In the genomic region with DNA sequence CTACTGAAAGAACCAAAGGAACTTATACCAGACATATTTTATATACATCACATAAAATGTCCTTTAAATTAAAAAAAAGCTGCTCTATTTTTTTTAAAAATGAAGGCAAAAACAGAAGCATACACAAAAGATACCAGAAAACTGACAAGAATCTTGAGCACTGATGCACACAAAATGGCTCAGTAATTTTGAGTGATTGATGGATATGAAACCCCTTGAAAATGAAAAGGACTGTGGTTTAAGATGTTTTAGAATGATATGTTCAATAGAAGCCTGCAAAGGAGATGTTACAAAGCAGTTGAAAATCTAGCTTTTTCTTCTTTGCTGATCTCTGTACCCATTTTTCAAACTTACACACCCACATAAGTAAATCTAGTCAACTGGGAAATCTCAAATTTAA, we compare ENCODE assay signal across 2 cellular contexts.
TF ChIP-seq lines count a peak whose summit lies in the region.

No MANE protein-coding gene starts in this region.

TF ChIP-seq in HEK293, 187 proteins besides CTCF, POLR2A, EP300 and RAD21:
- TF ChIP-seq PRDM6 (tag by site-specific recombination; IDR thresholded peaks at IDR 0.05) (peak; percentile 32), ZNF16 (tag by site-specific recombination; IDR thresholded peaks at IDR 0.05; ENCODE audit: low read depth) (no peak)

TF ChIP-seq in neural cell, 6 proteins besides CTCF, POLR2A, EP300 and RAD21:
- TF ChIP-seq REST (IDR thresholded peaks at IDR 0.05; ENCODE audit: borderline replicate concordance) (no peak), TAF1 (IDR thresholded peaks at IDR 0.05; ENCODE audit: low read depth) (no peak), MXI1 (conservative IDR thresholded peaks at IDR 0.05; ENCODE audit: poor library complexity, severe bottlenecking) (no peak)
